ENCODE assay signal across 18 cellular contexts in genomic region chr9:97534185-97534584, GRCh38.
"Had no signal": no experiment of that assay in that cellular context is flagged by ENCODE, and none has a peak within 500 bp of the region (broad histone marks: within the 10 kb centered on the region; RNA-seq: fewer than 3 reads in every experiment).

No MANE protein-coding gene starts in this region.

- H3K4me3 ChIP-seq: colonic mucosa, heart right ventricle, lower lobe of right lung, pancreas, testis had no signal

- H3K36me3 ChIP-seq: colonic mucosa, lower lobe of right lung, pancreas had no signal

- H3K4me1 ChIP-seq: colonic mucosa had no signal

- H3K27me3 ChIP-seq: colonic mucosa, heart right ventricle, pancreas, testis had no signal

- H3K9me3 ChIP-seq: colonic mucosa, pancreas, testis had no signal

- ATAC-seq: heart right ventricle; pancreas; sciatic nerve; stimulated activated memory B cell treated with anti-CD40 and anti-IgM and Interleukin-4, amounts not matched to agents 10 μg/mL and 1 μg/mL and 100 μg/mL, for 72 hours had no signal

- DNase-seq: caudate nucleus; colonic mucosa; dermis blood vessel endothelial cell; foreskin melanocyte; heart right ventricle; hypothalamus; kidney glomerular epithelial cell; lower lobe of right lung; midbrain; naive B cell; occipital lobe; pancreas; small intestine; stimulated activated CD4-positive, alpha-beta T cell treated with anti-CD3 and anti-CD28 coated beads, Interleukin-4, amount 100 ng/mL, for 24 hours; testis; trophoblast cell had no signal

- H3K27ac ChIP-seq: colonic mucosa, lower lobe of right lung, pancreas, testis had no signal
